Comparison of ENCODE assay signal across 16 cellular contexts in genomic region chr2:39487398-39488250, GRCh38. TPM values are rescaled to one million over a fixed set of nuclear protein-coding genes. Genes with fewer than 3 reads are reported as not detected.
A peak's percentile ranks its signal among the peaks of the same experiment; 100 is the strongest.
DNase-seq lines count a peak whose midpoint lies in the region; ATAC-seq, FAIRE-seq and TF ChIP-seq lines count a peak whose summit lies in the region.
"Had no signal": no experiment of that assay in that cellular context is flagged by ENCODE, and none has a peak within 500 bp of the region (broad histone marks: within the 10 kb centered on the region; RNA-seq: fewer than 3 reads in every experiment).

No MANE protein-coding gene starts in this region.

- peak overlapping the region; percentile 2 for H2AK5ac ChIP-seq in mesenchymal stem cell (ENCODE audit: low read length, severe bottlenecking)

- intact Hi-C loops in heart left ventricle (cut with DNase I): no loop called here

- H3K27me3 ChIP-seq in brain microvascular endothelial cell (replicated peaks): no peaks in the 10 kb centered on the region
- H3K27me3 ChIP-seq in mesenchymal stem cell (ENCODE audit: control insufficient read depth in 1 of 2, insufficient read depth in 1 of 2, low read length in 2 of 2): no peaks in the 10 kb centered on the region
- no peaks in the 10 kb centered on the region for H3K27me3 ChIP-seq in heart left ventricle
- H3K27me3 ChIP-seq: gastrocnemius medialis, neutrophil, right atrium auricular region had no signal

- H2BK12ac ChIP-seq in mesenchymal stem cell (ENCODE audit: low read length in 2 of 2): peak overlapping the region; percentile 47 to 100

- H3K4me1 ChIP-seq in A549 (peaks cover 63% of the 10 kb centered on the region), mesenchymal stem cell (ENCODE audit: control insufficient read depth, insufficient read depth, low read depth, low read length) (peaks cover 4% of the 10 kb centered on the region), heart left ventricle (peaks cover 0 to 50% (median 14%) of the 10 kb centered on the region in 12 donors)

- peak overlapping the region; percentile 77 for H4K8ac ChIP-seq in mesenchymal stem cell (ENCODE audit: low read length)

- H2BK5ac ChIP-seq in mesenchymal stem cell (ENCODE audit: low read depth, low read length, poor library complexity, severe bottlenecking): peak overlapping the region; percentile 2

- peak overlapping the region; percentile 99 for H4K91ac ChIP-seq in mesenchymal stem cell (ENCODE audit: low read length)

- peak overlapping the region; percentile 90 for H2BK120ac ChIP-seq in mesenchymal stem cell (ENCODE audit: low read depth, low read length)

- DNase-seq in A549 (ENCODE audit: low read depth in 1 of 2, low spot score in 1 of 2): peak in 1 of 2 experiments; percentile 52
- peak; percentile 65 for DNase-seq in HFFc6
- no peak for DNase-seq in brain microvascular endothelial cell
- DNase-seq in mesenchymal stem cell: peak; percentile 70
- no peak for DNase-seq in heart left ventricle
- no peak for DNase-seq in dermis blood vessel endothelial cell
- DNase-seq in NCI-H524 treated with DMSO at 0.1 percent for 48 hours (lab: John Stamatoyannopoulos, UW): no peak
- no peak for DNase-seq in DMS 273 treated with DMSO at 0.1 percent for 48 hours (lab: John Stamatoyannopoulos, UW)
- DNase-seq: gastrocnemius medialis; NCI-H2081 treated with DMSO at 0.1 percent for 48 hours; stimulated activated CD4-positive, alpha-beta T cell treated with anti-CD3 and anti-CD28 coated beads, Interleukin-2, amount 100 ng/mL, for 48 hours; stimulated activated CD8-positive, alpha-beta memory T cell treated with anti-CD3 and anti-CD28 coated beads, Interleukin-4, amount 100 ng/mL, for 48 hours had no signal

- H3K4me1 Mint-ChIP-seq in HFFc6 (ENCODE audit: low read depth): peaks cover 85% of the 10 kb centered on the region

- H3K27ac ChIP-seq in A549 (peak overlapping the region; percentile 79 to 89), brain microvascular endothelial cell (peak overlapping the region; percentile 83), mesenchymal stem cell (ENCODE audit: low read length, poor library complexity, severe bottlenecking) (peak overlapping the region; percentile 65), heart left ventricle (no peak overlapping the region)
- H3K27ac ChIP-seq: gastrocnemius medialis, neutrophil, right atrium auricular region had no signal

- FAIRE-seq in A549 (lab: Jason Lieb, UNC): no peak
- FAIRE-seq: bronchial epithelial cell had no signal

- H3K4me3 ChIP-seq in A549 (no peak overlapping the region), brain microvascular endothelial cell (ENCODE audit: low read depth, low read length) (no peak overlapping the region), mesenchymal stem cell (ENCODE audit: insufficient read depth in 1 of 2, low read depth in 1 of 2, low read length in 2 of 2) (no peak overlapping the region), heart left ventricle (no peak overlapping the region)
- H3K4me3 ChIP-seq: gastrocnemius medialis, right atrium auricular region had no signal

- no peak overlapping the region for H2AFZ ChIP-seq in mesenchymal stem cell (ENCODE audit: low read depth, low read length)

- peak overlapping the region; percentile 65 for H3K9ac ChIP-seq in mesenchymal stem cell (ENCODE audit: low read length)

- TF ChIP-seq POLR2A in A549 (IDR thresholded peaks at IDR 0.05; ENCODE audit: low read length) (no peak), heart left ventricle (IDR thresholded peaks at IDR 0.05) (no peak)

- in situ Hi-C loops in brain microvascular endothelial cell (cut with HindIII; ENCODE audit: low pct_ligation_motif_present, low sequenced_read_pairs): no loop called here

- no peaks in the 10 kb centered on the region for H3K9me3 ChIP-seq in A549
- H3K9me3 ChIP-seq in mesenchymal stem cell (ENCODE audit: control insufficient read depth, low read length): no peaks in the 10 kb centered on the region
- no peaks in the 10 kb centered on the region for H3K9me3 ChIP-seq in heart left ventricle
- H3K9me3 ChIP-seq: gastrocnemius medialis, neutrophil, right atrium auricular region had no signal

- no peak overlapping the region for H3K23ac ChIP-seq in mesenchymal stem cell (ENCODE audit: low read length in 2 of 2)

- H3K4ac ChIP-seq in mesenchymal stem cell (ENCODE audit: low read depth in 1 of 2, low read length in 2 of 2): peak overlapping the region; percentile 5 to 57

- TF ChIP-seq CTCF in A549 (IDR thresholded peaks at IDR 0.05) (no peak), HFFc6 (IDR thresholded peaks at IDR 0.05) (no peak), brain microvascular endothelial cell (IDR thresholded peaks at IDR 0.05; ENCODE audit: low read depth, low read length, missing control alignments) (no peak), heart left ventricle (IDR thresholded peaks at IDR 0.05) (no peak)

- no peak overlapping the region for H3K14ac ChIP-seq in mesenchymal stem cell (ENCODE audit: low read length in 2 of 2)

- H3K36me3 Mint-ChIP-seq in HFFc6 (ENCODE audit: low read depth): peaks cover 4% of the 10 kb centered on the region; the same call in 1 of the 2 replicates

- peak overlapping the region; percentile 47 for H3K4me3 Mint-ChIP-seq in HFFc6

- POLR2A ChIA-PET in A549 (lab: Yijun Ruan, JAX): interaction anchor here (0.6 to 1.3 kb wide), 2 partner anchors 7 to 50 kb away, joined by 3 to 8 read pairs; no protein-coding TSS in a partner anchor

- 19% methylated on average over 4 of the region's 4 CpGs for WGBS in A549 (ENCODE audit: missing lambda C conversion rate)
- no CpG with 5 or more reads among the region's 4 CpGs for WGBS in mesenchymal stem cell
- 31 to 36% (median 31%) methylated on average over 4 of the region's 4 CpGs for WGBS in heart left ventricle, 4 donors

- peak overlapping the region; percentile 87 for H3K27ac Mint-ChIP-seq in HFFc6

- ATAC-seq in A549: peak in 1 of 2 experiments; percentile 28; a peak in 2 of 6 replicates
- ATAC-seq in heart left ventricle: no peak
- ATAC-seq: gastrocnemius medialis, Right ventricle myocardium inferior had no signal

- H3K18ac ChIP-seq in mesenchymal stem cell (ENCODE audit: low read depth in 1 of 2, low read length in 2 of 2): peak overlapping the region; percentile 58 to 96

- TF ChIP-seq RAD21 in A549 (conservative IDR thresholded peaks at IDR 0.05 in 1 of 2, IDR thresholded peaks at IDR 0.05 in 1 of 2): no peak

- H3K4me2 ChIP-seq in A549 (peak overlapping the region; percentile 58), mesenchymal stem cell (ENCODE audit: low read length, poor library complexity, severe bottlenecking) (no peak overlapping the region)

- no peaks in the 10 kb centered on the region for H3K27me3 Mint-ChIP-seq in HFFc6 (ENCODE audit: insufficient read depth)

- no peak overlapping the region for H2BK15ac ChIP-seq in mesenchymal stem cell (ENCODE audit: low read depth, poor library complexity, severe bottlenecking)

- no peaks in the 10 kb centered on the region for H3K9me3 Mint-ChIP-seq in HFFc6

- no peaks in the 10 kb centered on the region for H3K79me1 ChIP-seq in mesenchymal stem cell (replicated peaks; ENCODE audit: low read length, poor library complexity, severe bottlenecking)

- H3K36me3 ChIP-seq in brain microvascular endothelial cell (replicated peaks) (no peaks in the 10 kb centered on the region), mesenchymal stem cell (ENCODE audit: control insufficient read depth in 1 of 2, insufficient read depth in 2 of 2, low read depth in 1 of 2, low read length in 2 of 2) (no peaks in the 10 kb centered on the region), heart left ventricle (no peaks in the 10 kb centered on the region)
- H3K36me3 ChIP-seq: gastrocnemius medialis, neutrophil, right atrium auricular region had no signal

- TF ChIP-seq EP300 in A549 (IDR thresholded peaks at IDR 0.05): no peak

- CTCF ChIA-PET in A549 (lab: Yijun Ruan, JAX): interaction anchor here (0.6 to 1.8 kb wide), 4 partner anchors 15 to 108 kb away, joined by 3 to 5 read pairs (median 3); no protein-coding TSS in a partner anchor

TF ChIP-seq in A549, 52 proteins besides CTCF, POLR2A, EP300 and RAD21:
- no peak for TF ChIP-seq SMC3 (IDR thresholded peaks at IDR 0.05)
- peak; percentile 80 for TF ChIP-seq MAFK (IDR thresholded peaks at IDR 0.05; ENCODE audit: partially characterized antibody)

RNA-seq across cellular contexts. Expression of gene MAP4K3, which starts 50.5 kb away (rescaled TPM):
- polyA plus RNA-seq in A549 (2011; rRNA removed) (44.2 and 44.6 TPM in 2 replicates), A549 (2017; fragmentation: RNase III; extraction: RNeasy Plus Mini Kit Qiagen cat#74134 plus additional on column Dnase treatment) (15.8 to 17.9 TPM (median 17.7 TPM) in 3 replicates), heart left ventricle (10 to 100 TPM; 14.5 to 20.3 TPM)
- polyA plus RNA-seq in A549 (2012; cell fraction: cytosol; rRNA removed): 7.4 and 8.6 TPM in 2 replicates
- 5.9 and 13.9 TPM in 2 replicates for polyA plus RNA-seq in A549 (2012; cell fraction: nucleus; rRNA removed)
- polyA minus RNA-seq in A549 (2011; rRNA and poly(A)+ RNA removed): 21.3 and 22.3 TPM in 2 replicates
- 10 to 100 TPM; 28.7 to 34.4 (median 30.7) TPM for total RNA-seq in HFFc6 (2021; fragmentation: NEBNext Ultra II Directional; extraction: Animal tissue kit (Norgen Biotek cat#: 25700))
- 31.1 TPM for polyA plus RNA-seq in mesenchymal stem cell (2013, experiment 1 of 2)
- 32.2 TPM for polyA plus RNA-seq in mesenchymal stem cell (2013, experiment 2 of 2)
- total RNA-seq in heart left ventricle (10 to 100 TPM; 26.2 to 45.4 (median 33.7) TPM), dermis blood vessel endothelial cell (17.4 and 24.0 TPM in 2 replicates)

Comparison
In these comparisons a context has a peak if more than half of its experiments do, and no peak if none do; other contexts are left out.
1. DNase-seq: peak in HFFc6 (single experiment) and mesenchymal stem cell (single experiment); none in brain microvascular endothelial cell (single experiment), heart left ventricle (0 of 5), dermis blood vessel endothelial cell (single experiment), NCI-H524 treated with DMSO at 0.1 percent for 48 hours (single experiment) and DMS 273 treated with DMSO at 0.1 percent for 48 hours (single experiment).
2. H3K27ac ChIP-seq: peak in A549 (2 of 2), brain microvascular endothelial cell (single experiment) and mesenchymal stem cell (single experiment); none in heart left ventricle (0 of 12).